Comparison of ENCODE assay signal across 8 cellular contexts in genomic region chr16:1308977-1309885, GRCh38. TPM values are rescaled to one million over a fixed set of nuclear protein-coding genes. Genes with fewer than 3 reads are reported as not detected.
A peak's percentile ranks its signal among the peaks of the same experiment; 100 is the strongest.
DNase-seq lines count a peak whose midpoint lies in the region; ATAC-seq and TF ChIP-seq lines count a peak whose summit lies in the region.

TSS of gene UBE2I (plus strand) at chr16:1309636. CDS start at chr16:1314031, 4,395 bp downstream.

- H3K79me2 ChIP-seq in PC-3 (ENCODE audit: low read length): peaks cover 44% of the 10 kb centered on the region

- no peaks in the 10 kb centered on the region for H3K27me3 ChIP-seq in PC-3 (ENCODE audit: low read length)

- peak; percentile 86 for DNase-seq in DMS114 treated with DMSO at 0.1 percent for 48 hours (lab: John Stamatoyannopoulos, UW; ENCODE audit: unreplicated experiment)
- DNase-seq in Jurkat, Clone E6-1 (ENCODE audit: low read depth, low spot score): peak; percentile 98
- peak; percentile 93 for DNase-seq in PC-3
- peak; percentile 95 for DNase-seq in activated T-cell treated with anti-CD3 and anti-CD28 coated beads for 48 hours (ENCODE audit: low read depth)
- DNase-seq in epithelial cell of prostate (ENCODE audit: low read depth, low spot score): peak; percentile 91
- DNase-seq in mucosa of descending colon: peak; percentile 96 to 99 (median 97)
- peak; percentile 95 to 96 for DNase-seq in stimulated activated CD8-positive, alpha-beta memory T cell treated with anti-CD3 and anti-CD28 coated beads, Interleukin-4, amount 100 ng/mL, for 1 hour (ENCODE audit: low read depth in 2 of 2, low spot score in 1 of 2)

- peak within 1 kb of the TSS; percentile 100 for H3K4me2 ChIP-seq in PC-3 (ENCODE audit: low read length)

- BruUV-seq in PC-3 (replicated peaks; lab: Mats Ljungman, UMichigan): no TSS peak

- H3K9me3 ChIP-seq in PC-3 (ENCODE audit: low read length) (no peaks in the 10 kb centered on the region), mucosa of descending colon (no peaks in the 10 kb centered on the region)

- H3K36me3 ChIP-seq in PC-3 (ENCODE audit: low read depth, low read length): peaks cover 11% of the 10 kb centered on the region; the same call in 1 of the 2 replicates
- no peaks in the 10 kb centered on the region for H3K36me3 ChIP-seq in mucosa of descending colon (ENCODE audit: low read depth)

- POLR2A ChIA-PET in PC-3 (lab: Charles Lee; ENCODE audit: unreplicated experiment): interaction anchor here (0.6 kb wide), 1 partner anchor 474 kb away, joined by 4 read pairs; no protein-coding TSS in a partner anchor

- H3K4me1 ChIP-seq in PC-3 (ENCODE audit: insufficient read depth, low read length) (peaks cover 10% of the 10 kb centered on the region; the same call in 1 of the 2 replicates), mucosa of descending colon (ENCODE audit: low read depth) (peaks cover 19% of the 10 kb centered on the region)

- H3K9me2 ChIP-seq in PC-3 (replicated peaks; ENCODE audit: low read length): no peaks in the 10 kb centered on the region

- ATAC-seq in GM21576 (IDR thresholded peaks at IDR 0.05; ENCODE audit: unreplicated experiment): peak; percentile 54
- peak; percentile 67 for ATAC-seq in PC-3
- ATAC-seq in mucosa of descending colon: peak; percentile 91

- peak within 1 kb of the TSS; percentile 90 for H2AFZ ChIP-seq in PC-3 (ENCODE audit: low read length)

- peak within 1 kb of the TSS; percentile 100 for H3K9ac ChIP-seq in PC-3 (ENCODE audit: low read length)

- TF ChIP-seq CTCF in PC-3 (conservative IDR thresholded peaks at IDR 0.05; ENCODE audit: low read depth, low read length) (no peak), mucosa of descending colon (IDR thresholded peaks at IDR 0.05) (no peak)

- H3K27ac ChIP-seq in PC-3 (ENCODE audit: low read length) (peak within 1 kb of the TSS; percentile 94), epithelial cell of prostate (peak within 1 kb of the TSS; percentile 94)

- no peaks in the 10 kb centered on the region for H3F3A ChIP-seq in PC-3 (ENCODE audit: low read length, unreplicated experiment)

- H3K4me3 ChIP-seq in Jurkat, Clone E6-1 (ENCODE audit: low read length): peak within 1 kb of the TSS; percentile 99
- peak within 1 kb of the TSS; percentile 85 for H3K4me3 ChIP-seq in PC-3 (ENCODE audit: low read length)
- H3K4me3 ChIP-seq in mucosa of descending colon: peak within 1 kb of the TSS; percentile 42

- CTCF ChIA-PET in PC-3 (lab: Charles Lee): no interaction called here

- peaks cover 41% of the 10 kb centered on the region for H4K20me1 ChIP-seq in PC-3 (ENCODE audit: low read length)

- intact Hi-C loops in PC-3 (cut with micrococcal nuclease) (no loop called here), mucosa of descending colon (cut with DNase I, micrococcal nuclease) (no loop called here)

RNA-seq across cellular contexts. Expression of gene UBE2I, which starts in this region (rescaled TPM):
- polyA plus RNA-seq in Jurkat, Clone E6-1 (2012; ENCODE audit: insufficient read depth, insufficient read length): 354 TPM
- total RNA-seq in PC-3 (2014; rRNA removed) (71.3 and 116 TPM in 2 replicates), mucosa of descending colon (100 to 1,000 TPM in 1 of 3 donors, 10 to 100 TPM in 2; 79.8 to 101 (median 96.9) TPM)

Comparison
In these comparisons a context has a peak if more than half of its experiments do, and no peak if none do; other contexts are left out.
1. Peak in every context shown above with its lines: DNase-seq, ATAC-seq, H3K4me3 ChIP-seq and H3K27ac ChIP-seq.
2. H3K4me3 ChIP-seq: peak in every context shown above with its lines; median percentile 99 in Jurkat, Clone E6-1; 85 in PC-3; 42 in mucosa of descending colon.